In genomic region chr11:23252426-23252825, GRCh38 we compare ENCODE assay signal across 31 cellular contexts.
"Had no signal": no experiment of that assay in that cellular context is flagged by ENCODE, and none has a peak within 500 bp of the region (broad histone marks: within the 10 kb centered on the region; RNA-seq: fewer than 3 reads in every experiment).

No MANE protein-coding gene starts in this region.

- H3K27me3 Mint-ChIP-seq: activated CD4-positive, alpha-beta memory T cell treated with anti-CD3 and anti-CD28 coated beads, Interleukin-2, amount 10 ng/mL, durations not matched to agents 7 days and 5 days; activated CD4-positive, alpha-beta T cell treated with anti-CD3 and anti-CD28 coated beads, Interleukin-2, amount 10 ng/mL, durations not matched to agents 7 days and 5 days; activated naive CD8-positive, alpha-beta T cell; activated T-cell treated with anti-CD3 and anti-CD28 coated beads, Interleukin-2, amount 50 U/mL, for 24 hours; effector memory CD8-positive, alpha-beta T cell had no signal

- H3K4me3 Mint-ChIP-seq: activated CD4-positive, alpha-beta memory T cell treated with anti-CD3 and anti-CD28 coated beads, Interleukin-2, amount 10 ng/mL, durations not matched to agents 7 days and 5 days; activated CD4-positive, alpha-beta T cell treated with anti-CD3 and anti-CD28 coated beads, Interleukin-2, amount 10 ng/mL, durations not matched to agents 7 days and 5 days; activated naive CD8-positive, alpha-beta T cell; activated T-cell treated with anti-CD3 and anti-CD28 coated beads, Interleukin-2, amount 50 U/mL, for 24 hours; activated T-cell treated with anti-CD3 and anti-CD28 coated beads, Interleukin-2, amount 50 U/mL, for 72 hours; effector memory CD8-positive, alpha-beta T cell had no signal

- FAIRE-seq: astrocyte, colon had no signal

- H3K9me3 Mint-ChIP-seq: activated CD4-positive, alpha-beta T cell treated with anti-CD3 and anti-CD28 coated beads, Interleukin-2, amount 10 ng/mL, durations not matched to agents 7 days and 5 days had no signal

- H3K4me3 ChIP-seq: gastrocnemius medialis, heart left ventricle had no signal

- H3K9me3 ChIP-seq: gastrocnemius medialis had no signal

- H3K27me3 ChIP-seq: brain microvascular endothelial cell, gastrocnemius medialis, heart left ventricle had no signal

- H3K36me3 ChIP-seq: brain microvascular endothelial cell, gastrocnemius medialis, heart left ventricle had no signal

- H3K36me3 Mint-ChIP-seq: activated naive CD8-positive, alpha-beta T cell had no signal

- H3K4me1 Mint-ChIP-seq: activated CD4-positive, alpha-beta memory T cell treated with anti-CD3 and anti-CD28 coated beads, Interleukin-2, amount 10 ng/mL, durations not matched to agents 7 days and 5 days; activated CD4-positive, alpha-beta T cell treated with anti-CD3 and anti-CD28 coated beads, Interleukin-2, amount 10 ng/mL, durations not matched to agents 7 days and 5 days had no signal

- H3K27ac ChIP-seq: brain microvascular endothelial cell, epithelial cell of prostate, gastrocnemius medialis, heart left ventricle had no signal

- H3K4me1 ChIP-seq: gastrocnemius medialis, heart left ventricle had no signal

- ATAC-seq: activated T-cell treated with anti-CD3 and anti-CD28 coated beads, Interleukin-2, amount 50 U/mL, for 72 hours; effector memory CD8-positive, alpha-beta T cell; gastrocnemius medialis; heart left ventricle had no signal

- DNase-seq: activated CD4-positive, alpha-beta memory T cell treated with anti-CD3 and anti-CD28 coated beads, Interleukin-2, amount 10 ng/mL, durations not matched to agents 7 days and 5 days; activated CD4-positive, alpha-beta T cell treated with anti-CD3 and anti-CD28 coated beads for 4 hours; activated CD4-positive, alpha-beta T cell treated with anti-CD3 and anti-CD28 coated beads, Interleukin-2, amount 10 ng/mL, durations not matched to agents 7 days and 5 days; activated CD4-positive, alpha-beta T cell treated with anti-CD3 and anti-CD28 coated beads, Interleukin-2, amount 50 U/mL, for 4 hours; activated CD4-positive, CD25-positive, alpha-beta regulatory T cell; activated CD4-positive, CD25-positive, alpha-beta regulatory T cell treated with anti-CD3 and anti-CD28 coated beads, Interleukin-2, amount 50 U/mL, for 72 hours; activated CD8-positive, alpha-beta memory T cell treated with anti-CD3 and anti-CD28 coated beads, Interleukin-2, amount 50 U/mL, for 48 hours; activated effector memory CD4-positive, alpha-beta T cell treated with Interleukin-2 at 50 U/mL for 16 hours; activated gamma-delta T cell treated with Interleukin-2 at 50 U/mL for 16 hours; activated naive CD4-positive, alpha-beta T cell treated with anti-CD3 and anti-CD28 coated beads, Interleukin-2, amount 50 U/mL, for 16 hours; activated naive CD4-positive, alpha-beta T cell treated with Interleukin-2 at 50 U/mL for 16 hours; activated T-cell treated with anti-CD3 and anti-CD28 coated beads for 4 hours; activated T-cell treated with anti-CD3 and anti-CD28 coated beads, Interleukin-2, amount 50 U/mL, for 24 hours; activated T-cell treated with anti-CD3 and anti-CD28 coated beads, Interleukin-2, amount 50 U/mL, for 72 hours; amniotic stem cell; anterior cingulate cortex; brain microvascular endothelial cell; caudate nucleus; cortex of kidney; dermis blood vessel endothelial cell; effector CD4-positive, alpha-beta T cell; effector memory CD8-positive, alpha-beta T cell; foreskin fibroblast; gastrocnemius medialis; glutamatergic neuron; heart left ventricle; T-helper 2 cell had no signal

- H3K27ac Mint-ChIP-seq: activated CD4-positive, alpha-beta memory T cell treated with anti-CD3 and anti-CD28 coated beads, Interleukin-2, amount 10 ng/mL, durations not matched to agents 7 days and 5 days; activated CD4-positive, alpha-beta T cell treated with anti-CD3 and anti-CD28 coated beads, Interleukin-2, amount 10 ng/mL, durations not matched to agents 7 days and 5 days; activated naive CD8-positive, alpha-beta T cell; activated T-cell treated with anti-CD3 and anti-CD28 coated beads, Interleukin-2, amount 50 U/mL, for 24 hours; activated T-cell treated with anti-CD3 and anti-CD28 coated beads, Interleukin-2, amount 50 U/mL, for 72 hours; effector memory CD8-positive, alpha-beta T cell had no signal
